Comparison of ENCODE assay signal across 1 cellular context in genomic region chr5:75046366-75047142, GRCh38.
TF ChIP-seq lines count a peak whose summit lies in the region.

No MANE protein-coding gene starts in this region.

TF ChIP-seq in IMR-90, 13 proteins besides CTCF, POLR2A, EP300 and RAD21:
- no peak for TF ChIP-seq MXI1 (IDR thresholded peaks at IDR 0.05; ENCODE audit: borderline replicate concordance, low read depth, low read length)
- no peak for TF ChIP-seq MAFK (IDR thresholded peaks at IDR 0.05; ENCODE audit: low read depth, low read length)
- no peak for TF ChIP-seq USF2 (IDR thresholded peaks at IDR 0.05; ENCODE audit: low read depth, low read length)
- TF ChIP-seq BHLHE40 (IDR thresholded peaks at IDR 0.05; ENCODE audit: low read depth, low read length) = no peak
- no peak for TF ChIP-seq CEBPB (IDR thresholded peaks at IDR 0.05; ENCODE audit: low read depth, low read length)
- no peak for TF ChIP-seq CHD1 (IDR thresholded peaks at IDR 0.05; ENCODE audit: low read depth, low read length)
- no peak for TF ChIP-seq SMC3 (IDR thresholded peaks at IDR 0.05; ENCODE audit: low read depth, low read length)
- TF ChIP-seq FOS (IDR thresholded peaks at IDR 0.05; ENCODE audit: low read depth, low read length) = no peak
- no peak for TF ChIP-seq NFE2L2 (IDR thresholded peaks at IDR 0.05; ENCODE audit: low read depth, low read length)
